8 cellular contexts compared by ENCODE assay signal in the genomic region with DNA sequence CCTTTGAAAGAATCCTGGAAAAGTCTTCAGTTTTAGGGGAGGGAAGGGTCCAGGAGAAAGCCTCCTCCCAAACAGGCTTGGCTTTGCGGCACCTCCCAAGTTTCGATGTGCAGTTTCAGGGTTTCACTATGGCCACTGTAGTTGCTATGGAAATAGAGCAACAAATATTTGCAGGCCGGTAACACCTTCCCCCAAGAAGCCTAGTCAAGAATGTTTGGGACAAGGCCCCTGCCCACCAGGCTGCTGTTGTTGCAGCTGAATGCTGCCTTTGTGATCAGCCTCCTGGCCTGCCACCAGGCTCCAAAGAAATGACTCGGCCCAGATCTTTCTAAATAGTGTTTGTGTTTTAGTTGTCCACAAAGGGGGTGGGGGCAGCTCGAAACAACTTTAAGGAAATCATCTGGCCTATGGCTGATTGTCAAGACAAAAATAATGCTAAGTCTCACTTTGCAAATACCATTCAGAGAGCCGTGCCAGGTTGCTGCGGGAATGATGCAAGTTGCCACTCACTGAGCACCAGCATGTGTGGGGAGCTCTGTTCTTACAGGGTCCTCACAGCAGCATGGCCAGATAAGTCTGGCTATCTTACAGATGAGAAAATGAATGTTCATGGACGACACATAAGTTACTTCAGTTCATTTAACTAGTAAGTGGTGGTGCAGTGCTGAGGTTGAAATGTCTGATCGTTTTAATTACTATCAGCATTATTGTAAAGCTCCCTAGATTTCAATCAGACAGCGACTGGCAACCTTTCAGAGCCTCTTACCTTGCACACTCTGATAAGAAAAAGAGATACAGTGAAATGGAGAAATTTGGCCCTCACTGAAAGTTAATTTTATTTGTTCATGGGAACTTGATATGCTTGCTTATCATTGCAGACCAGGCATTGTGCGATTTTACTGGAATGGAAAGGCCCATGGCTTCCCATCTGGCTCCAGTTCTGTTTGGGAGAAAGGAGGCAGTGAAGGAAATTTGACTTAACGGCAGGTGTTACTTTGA.
DNase-seq lines count a peak whose midpoint lies in the region.

No MANE protein-coding gene starts in this region.

- no peak overlapping the region for H3K4me3 ChIP-seq in iPS-18a (ENCODE audit: low read length)
- no peak overlapping the region for H3K4me3 ChIP-seq in subcutaneous abdominal adipose tissue (ENCODE audit: low read depth in 1 of 5, low read length in 5 of 5)

- peak overlapping the region; percentile 61 for H3K9ac ChIP-seq in iPS-18a (ENCODE audit: low read length)
- peak overlapping the region in 1 of 5 donors; percentile 14 for H3K9ac ChIP-seq in subcutaneous abdominal adipose tissue (ENCODE audit: low read length in 5 of 5)

- H3K27ac ChIP-seq in iPS-18a (ENCODE audit: low read length) (peak overlapping the region; percentile 76), subcutaneous abdominal adipose tissue (ENCODE audit: low read depth, low read length) (peak overlapping the region; percentile 35)

- H3K4me1 ChIP-seq in iPS-18a (ENCODE audit: control insufficient read depth, low read depth, low read length) = peaks cover 15% of the 10 kb centered on the region
- peaks cover 5 to 13% (median 11%) of the 10 kb centered on the region in 5 donors for H3K4me1 ChIP-seq in subcutaneous abdominal adipose tissue (ENCODE audit: control insufficient read depth in 5 of 5, insufficient read depth in 5 of 5, low read length in 5 of 5)

- H3K27me3 ChIP-seq in iPS-18a (ENCODE audit: control insufficient read depth, insufficient read depth, low read length) (no peaks in the 10 kb centered on the region), subcutaneous abdominal adipose tissue (ENCODE audit: control insufficient read depth in 5 of 5, insufficient read depth in 4 of 5, low read length in 5 of 5) (no peaks in the 10 kb centered on the region)

- H3K36me3 ChIP-seq in iPS-18a (ENCODE audit: control insufficient read depth, low read depth, low read length) = no peaks in the 10 kb centered on the region
- H3K36me3 ChIP-seq in subcutaneous abdominal adipose tissue (ENCODE audit: control insufficient read depth in 5 of 5, insufficient read depth in 5 of 5, low read length in 5 of 5) = no peaks in the 10 kb centered on the region

- no peaks in the 10 kb centered on the region for H3K9me3 ChIP-seq in iPS-18a (ENCODE audit: control insufficient read depth, low read depth, low read length)
- H3K9me3 ChIP-seq in subcutaneous abdominal adipose tissue (ENCODE audit: control insufficient read depth in 5 of 5, low read length in 5 of 5) = no peaks in the 10 kb centered on the region

- peak; percentile 76 for DNase-seq in M059J (ENCODE audit: low read depth)
- DNase-seq in anterior cingulate cortex (lab: John Stamatoyannopoulos, UW) = peak in 51 of 58 donors; percentile 15 to 89 (median 68)
- no peak for DNase-seq in stimulated activated CD4-positive, alpha-beta T cell treated with anti-CD3 and anti-CD28 coated beads, Interleukin-4, amount 100 ng/mL, for 4 hours
- no peak for DNase-seq in DMS114 treated with DMSO at 0.1 percent for 48 hours (lab: John Stamatoyannopoulos, UW; ENCODE audit: unreplicated experiment)
- DNase-seq in mesenteric fat pad (ENCODE audit: low spot score) = no peak
- DNase-seq in GDM1 (lab: John Stamatoyannopoulos, UW) = no peak

Comparison
In these comparisons a context has a peak if more than half of its experiments do, and no peak if none do; other contexts are left out.
1. DNase-seq: peak in M059J (single experiment) and anterior cingulate cortex (51 of 58); none in stimulated activated CD4-positive, alpha-beta T cell treated with anti-CD3 and anti-CD28 coated beads, Interleukin-4, amount 100 ng/mL, for 4 hours (0 of 2), DMS114 treated with DMSO at 0.1 percent for 48 hours (single experiment), mesenteric fat pad (single experiment) and GDM1 (single experiment).